In genomic region chr1:218299416-218299815, GRCh38 we compare ENCODE assay signal across 8 cellular contexts. TPM values are rescaled to one million over a fixed set of nuclear protein-coding genes. Genes with fewer than 3 reads are reported as not detected.
DNase-seq lines count a peak whose midpoint lies in the region; ATAC-seq and TF ChIP-seq lines count a peak whose summit lies in the region.

No MANE protein-coding gene starts in this region.

- H3K27me3 ChIP-seq in PC-3 (ENCODE audit: low read length) (no peaks in the 10 kb centered on the region), aorta (ENCODE audit: control insufficient read depth in 1 of 2, insufficient read depth in 2 of 2, low read length in 1 of 2) (no peaks in the 10 kb centered on the region), ovary (no peaks in the 10 kb centered on the region)

- POLR2A ChIA-PET in PC-3 (lab: Charles Lee; ENCODE audit: unreplicated experiment) = no interaction called here

- peaks cover 34% of the 10 kb centered on the region for H3K36me3 ChIP-seq in PC-3 (ENCODE audit: low read depth, low read length)
- no peaks in the 10 kb centered on the region for H3K36me3 ChIP-seq in mucosa of descending colon (ENCODE audit: low read depth)
- peaks cover 0 to 3% of the 10 kb centered on the region in 2 donors for H3K36me3 ChIP-seq in aorta (ENCODE audit: control insufficient read depth in 1 of 2, insufficient read depth in 2 of 2, low read length in 1 of 2)
- H3K36me3 ChIP-seq in ovary = no peaks in the 10 kb centered on the region

- H4K20me1 ChIP-seq in PC-3 (ENCODE audit: low read length) = peaks cover 13% of the 10 kb centered on the region

- no peak overlapping the region for H3K9ac ChIP-seq in PC-3 (ENCODE audit: low read length)

- BruUV-seq in PC-3 (replicated peaks; lab: Mats Ljungman, UMichigan) = no TSS peak

- CTCF ChIA-PET in PC-3 (lab: Charles Lee) = interaction anchor here (0.6 to 1.4 kb wide), 8 partner anchors 13 to 767 kb away, joined by 3 to 5 read pairs (median 4); partner anchors contain the start of genes RRP15 and TGFB2

- H3K9me3 ChIP-seq in PC-3 (ENCODE audit: low read length) = no peaks in the 10 kb centered on the region
- no peaks in the 10 kb centered on the region for H3K9me3 ChIP-seq in mucosa of descending colon
- H3K9me3 ChIP-seq in aorta (ENCODE audit: control insufficient read depth, low read length) = no peaks in the 10 kb centered on the region
- no peaks in the 10 kb centered on the region for H3K9me3 ChIP-seq in ovary

- H3K4me2 ChIP-seq in PC-3 (ENCODE audit: low read length) = no peak overlapping the region

- intact Hi-C loops in PC-3 (cut with micrococcal nuclease) = loop anchor here (1.0 kb wide), 2 partner anchors 31 to 1362 kb away; no protein-coding TSS in a partner anchor
- intact Hi-C loops in mucosa of descending colon (cut with DNase I, micrococcal nuclease) = no loop called here
- intact Hi-C loops in aorta (cut with DNase I) = no loop called here
- intact Hi-C loops in ovary (cut with DNase I) = no loop called here

- peak; percentile 86 for ATAC-seq in PC-3
- no peak for ATAC-seq in mucosa of descending colon
- ATAC-seq in aorta (ENCODE audit: low FRiP score) = no peak

- no peaks in the 10 kb centered on the region for H3F3A ChIP-seq in PC-3 (ENCODE audit: low read length, unreplicated experiment)

- peak; percentile 7 for DNase-seq in DMS 273 treated with DMSO at 0.1 percent for 48 hours (lab: John Stamatoyannopoulos, UW)
- DNase-seq in HCEC 1CT = peak; percentile 70
- DNase-seq in PC-3 = peak; percentile 80
- DNase-seq in foreskin fibroblast = peak; percentile 36 to 78
- no peak for DNase-seq in mucosa of descending colon
- DNase-seq in NCI-H146 (lab: John Stamatoyannopoulos, UW) = no peak
- no peak for DNase-seq in aorta
- no peak for DNase-seq in ovary

- WGBS in aorta, 2 donors = 40 to 50% methylated on average over 2 of the region's 2 CpGs
- 38 to 55% (median 42%) methylated on average over 2 of the region's 2 CpGs for WGBS in ovary, 3 donors

- H3K4me1 ChIP-seq in PC-3 (ENCODE audit: insufficient read depth, low read length) (peaks cover 13% of the 10 kb centered on the region; the same call in 1 of the 2 replicates), mucosa of descending colon (ENCODE audit: low read depth) (peaks cover 4% of the 10 kb centered on the region), aorta (ENCODE audit: control insufficient read depth in 1 of 2, insufficient read depth in 2 of 2, low read length in 2 of 2) (no peaks in the 10 kb centered on the region), ovary (ENCODE audit: insufficient read depth) (no peaks in the 10 kb centered on the region)

- TF ChIP-seq EP300 in ovary (IDR thresholded peaks at IDR 0.05) = no peak

- H3K79me2 ChIP-seq in PC-3 (ENCODE audit: low read length) = peaks cover 97% of the 10 kb centered on the region

- H3K4me3 ChIP-seq in PC-3 (ENCODE audit: low read length) = no peak overlapping the region
- no peak overlapping the region for H3K4me3 ChIP-seq in foreskin fibroblast (ENCODE audit: low read depth in 1 of 2, low read length in 2 of 2)
- H3K4me3 ChIP-seq in mucosa of descending colon = no peak overlapping the region
- no peak overlapping the region for H3K4me3 ChIP-seq in aorta (ENCODE audit: low read length in 2 of 2)
- no peak overlapping the region for H3K4me3 ChIP-seq in ovary

- H3K27ac ChIP-seq in PC-3 (ENCODE audit: low read length) (no peak overlapping the region), aorta (ENCODE audit: low read depth in 1 of 2, low read length in 2 of 2) (no peak overlapping the region), ovary (no peak overlapping the region)

- TF ChIP-seq POLR2A in ovary (IDR thresholded peaks at IDR 0.05) = no peak

- no peak overlapping the region for H2AFZ ChIP-seq in PC-3 (ENCODE audit: low read length)

- H3K9me2 ChIP-seq in PC-3 (replicated peaks; ENCODE audit: low read length) = no peaks in the 10 kb centered on the region

- peak; percentile 92 for TF ChIP-seq CTCF in PC-3 (conservative IDR thresholded peaks at IDR 0.05; ENCODE audit: low read depth, low read length)
- TF ChIP-seq CTCF in foreskin fibroblast (IDR thresholded peaks at IDR 0.05; ENCODE audit: low read depth, low read length) = peak; percentile 59
- TF ChIP-seq CTCF in mucosa of descending colon (IDR thresholded peaks at IDR 0.05) = no peak
- TF ChIP-seq CTCF in ovary (IDR thresholded peaks at IDR 0.05) = no peak

RNA-seq across cellular contexts. Expression of gene RRP15, which starts 14.3 kb away (rescaled TPM):
- total RNA-seq in PC-3 (2014; rRNA removed) (25.6 and 39.3 TPM in 2 replicates), mucosa of descending colon (10 to 100 TPM in 2 of 3 donors, 1 to 10 TPM in 1; 9.8 to 17.7 (median 10.0) TPM), aorta (10 to 100 TPM; 16.3 to 19.9 TPM), ovary (10 to 100 TPM in 5 of 7 donors, 1 to 10 TPM in 2; 5.3 to 27.9 (median 18.6) TPM)
- polyA plus RNA-seq in aorta (1 to 10 TPM; 2.0 to 3.4 TPM), ovary (1 to 10 TPM; 2.3 to 7.6 TPM)

RNA-seq across cellular contexts. Expression of gene TGFB2, which starts 45.7 kb away (rescaled TPM):
- 38.7 and 50.3 TPM in 2 replicates for total RNA-seq in PC-3 (2014; rRNA removed)
- total RNA-seq in mucosa of descending colon = 1 to 10 TPM in 1 of 3 donors, under 1 TPM in 2; 0.09 to 8.5 (median 0.48) TPM
- 10 to 100 TPM; 15.5 to 18.0 TPM for total RNA-seq in aorta
- polyA plus RNA-seq in aorta = 1 to 10 TPM; 2.2 to 2.6 TPM
- total RNA-seq in ovary = 10 to 100 TPM in 3 of 7 donors, 1 to 10 TPM in 4; 5.1 to 29.4 (median 9.3) TPM
- 10 to 100 TPM in 1 of 2 donors, 1 to 10 TPM in 1; 3.8 to 11.7 TPM for polyA plus RNA-seq in ovary

Comparison
In these comparisons a context has a peak if more than half of its experiments do, and no peak if none do; other contexts are left out.
1. DNase-seq: peak in DMS 273 treated with DMSO at 0.1 percent for 48 hours (single experiment), HCEC 1CT (single experiment), PC-3 (single experiment) and foreskin fibroblast (2 of 2); none in mucosa of descending colon (0 of 3), NCI-H146 (single experiment), aorta (0 of 2) and ovary (0 of 5).
2. CTCF ChIP-seq: peak in PC-3 (single experiment) and foreskin fibroblast (single experiment); none in mucosa of descending colon (single experiment) and ovary (0 of 3).